Comparison of ENCODE assay signal across 10 cellular contexts in the genomic region with DNA sequence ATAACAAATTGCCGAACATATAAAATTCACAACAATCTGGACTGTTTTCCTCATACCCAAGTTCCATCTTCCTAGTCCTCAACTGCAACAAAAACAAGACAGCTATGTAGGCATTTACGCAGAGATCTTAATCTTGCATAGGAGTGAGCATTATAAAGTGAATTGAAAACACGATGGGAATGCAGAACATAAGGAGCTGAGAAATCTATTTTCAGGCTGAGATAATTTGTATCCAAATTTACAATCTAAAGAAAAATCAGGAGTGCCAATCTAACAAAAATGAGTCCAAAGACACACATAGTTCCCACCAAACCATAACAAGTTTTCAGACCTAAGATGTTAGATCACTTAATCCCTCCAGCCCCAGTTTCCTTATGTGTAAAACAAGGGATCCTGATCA. TPM values are rescaled to one million over a fixed set of nuclear protein-coding genes. Genes with fewer than 3 reads are reported as not detected.
DNase-seq lines count a peak whose midpoint lies in the region; ATAC-seq and TF ChIP-seq lines count a peak whose summit lies in the region.
"Had no signal": no experiment of that assay in that cellular context is flagged by ENCODE, and none has a peak within 500 bp of the region (broad histone marks: within the 10 kb centered on the region; RNA-seq: fewer than 3 reads in every experiment).

No MANE protein-coding gene starts in this region.

- intact Hi-C loops in heart left ventricle (cut with DNase I) = loop anchor here in 5 of 10 donors (2.0 to 10.0 kb wide), 6 partner anchors 42 to 237 kb away; no protein-coding TSS in a partner anchor
- intact Hi-C loops in cardiac septum (cut with DNase I) = loop anchor here (2.0 kb wide), 1 partner anchor 73 kb away; no protein-coding TSS in a partner anchor
- intact Hi-C loops in uterus (cut with DNase I; ENCODE audit: low total_unique reads) = no loop called here

- peak overlapping the region in 9 of 12 donors; percentile 18 to 97 (median 94) for H3K27ac ChIP-seq in heart left ventricle
- no peak overlapping the region for H3K27ac ChIP-seq in iPS-18a (ENCODE audit: low read length)
- H3K27ac ChIP-seq in uterus = peak overlapping the region; percentile 93 to 96

- ATAC-seq in heart left ventricle (no peak), GM19351 (IDR thresholded peaks at IDR 0.05; ENCODE audit: unreplicated experiment) (no peak)
- no peak for ATAC-seq in activated T-helper 17 cell treated with anti-CD3 and anti-CD28 coated beads, Interleukin-2, amount 50 U/mL, for 72 hours (replicated peaks)

- TF ChIP-seq POLR2A in heart left ventricle (IDR thresholded peaks at IDR 0.05) (no peak), uterus (IDR thresholded peaks at IDR 0.05) (no peak)

- peak overlapping the region; percentile 93 for H3K9ac ChIP-seq in iPS-18a (ENCODE audit: low read length)

- peak overlapping the region in 11 of 12 donors; percentile 51 to 92 (median 70) for H3K4me3 ChIP-seq in heart left ventricle
- H3K4me3 ChIP-seq in iPS-18a (ENCODE audit: low read length) = peak overlapping the region; percentile 86
- H3K4me3 ChIP-seq in uterus = peak overlapping the region; percentile 85 to 89

- H3K36me3 Mint-ChIP-seq in activated T-helper 17 cell treated with anti-CD3 and anti-CD28 coated beads, Interleukin-2, amount 50 U/mL, for 72 hours (ENCODE audit: low read depth) = peaks cover 71% of the 10 kb centered on the region
- H3K36me3 Mint-ChIP-seq: naive B cell had no signal

- peak overlapping the region; percentile 54 for H3K27ac Mint-ChIP-seq in activated T-helper 17 cell treated with anti-CD3 and anti-CD28 coated beads, Interleukin-2, amount 50 U/mL, for 72 hours

- H3K27me3 ChIP-seq in heart left ventricle (no peaks in the 10 kb centered on the region), iPS-18a (ENCODE audit: control insufficient read depth, insufficient read depth, low read length) (no peaks in the 10 kb centered on the region), uterus (no peaks in the 10 kb centered on the region)

- H3K9me3 ChIP-seq in heart left ventricle (no peaks in the 10 kb centered on the region), iPS-18a (ENCODE audit: control insufficient read depth, low read depth, low read length) (no peaks in the 10 kb centered on the region), uterus (no peaks in the 10 kb centered on the region)

- H3K9me3 Mint-ChIP-seq in activated T-helper 17 cell treated with anti-CD3 and anti-CD28 coated beads, Interleukin-2, amount 50 U/mL, for 72 hours = no peaks in the 10 kb centered on the region
- H3K9me3 Mint-ChIP-seq: naive B cell had no signal

- H3K4me3 Mint-ChIP-seq in activated T-helper 17 cell treated with anti-CD3 and anti-CD28 coated beads, Interleukin-2, amount 50 U/mL, for 72 hours = peak overlapping the region; percentile 76

- H3K36me3 ChIP-seq in heart left ventricle (no peaks in the 10 kb centered on the region), iPS-18a (ENCODE audit: control insufficient read depth, low read depth, low read length) (peaks cover 29% of the 10 kb centered on the region), uterus (no peaks in the 10 kb centered on the region)

- WGBS in heart left ventricle, 4 donors = 45 to 49% (median 46%) methylated on average over 3 of the region's 3 CpGs

- no peaks in the 10 kb centered on the region for H3K27me3 Mint-ChIP-seq in activated T-helper 17 cell treated with anti-CD3 and anti-CD28 coated beads, Interleukin-2, amount 50 U/mL, for 72 hours
- H3K27me3 Mint-ChIP-seq: naive B cell had no signal

- TF ChIP-seq CTCF in heart left ventricle (IDR thresholded peaks at IDR 0.05) (no peak), uterus (IDR thresholded peaks at IDR 0.05) (no peak)

- H3K4me1 Mint-ChIP-seq in activated T-helper 17 cell treated with anti-CD3 and anti-CD28 coated beads, Interleukin-2, amount 50 U/mL, for 72 hours = peaks cover 29% of the 10 kb centered on the region

- DNase-seq in heart left ventricle = no peak
- no peak for DNase-seq in cardiac septum (ENCODE audit: low spot score)
- no peak for DNase-seq in uterus
- DNase-seq in NCI-H1048 (lab: John Stamatoyannopoulos, UW) = no peak
- DNase-seq in CD1c-positive myeloid dendritic cell (ENCODE audit: extremely low spot score) = no peak
- DNase-seq: activated gamma-delta T cell, naive B cell had no signal

- H3K4me1 ChIP-seq in heart left ventricle (peaks cover 0 to 59% (median 28%) of the 10 kb centered on the region in 12 donors), iPS-18a (ENCODE audit: control insufficient read depth, low read depth, low read length) (peaks cover 35% of the 10 kb centered on the region), uterus (no peaks in the 10 kb centered on the region)

RNA-seq across cellular contexts. Expression of a gene that starts 1.9 kb away (rescaled TPM):
- total RNA-seq in heart left ventricle = 100 to 1,000 TPM; 116 to 192 (median 133) TPM
- 10 to 100 TPM; 60.5 to 75.1 TPM for polyA plus RNA-seq in heart left ventricle
- total RNA-seq in cardiac septum = 119 TPM
- 10 to 100 TPM; 65.5 to 98.3 TPM for total RNA-seq in activated T-helper 17 cell treated with anti-CD3 and anti-CD28 coated beads, Interleukin-2, amount 50 U/mL, for 72 hours
- 10 to 100 TPM; 12.6 to 76.3 (median 39.5) TPM for total RNA-seq in uterus
